ENCODE assay signal across 8 cellular contexts in the genomic region with DNA sequence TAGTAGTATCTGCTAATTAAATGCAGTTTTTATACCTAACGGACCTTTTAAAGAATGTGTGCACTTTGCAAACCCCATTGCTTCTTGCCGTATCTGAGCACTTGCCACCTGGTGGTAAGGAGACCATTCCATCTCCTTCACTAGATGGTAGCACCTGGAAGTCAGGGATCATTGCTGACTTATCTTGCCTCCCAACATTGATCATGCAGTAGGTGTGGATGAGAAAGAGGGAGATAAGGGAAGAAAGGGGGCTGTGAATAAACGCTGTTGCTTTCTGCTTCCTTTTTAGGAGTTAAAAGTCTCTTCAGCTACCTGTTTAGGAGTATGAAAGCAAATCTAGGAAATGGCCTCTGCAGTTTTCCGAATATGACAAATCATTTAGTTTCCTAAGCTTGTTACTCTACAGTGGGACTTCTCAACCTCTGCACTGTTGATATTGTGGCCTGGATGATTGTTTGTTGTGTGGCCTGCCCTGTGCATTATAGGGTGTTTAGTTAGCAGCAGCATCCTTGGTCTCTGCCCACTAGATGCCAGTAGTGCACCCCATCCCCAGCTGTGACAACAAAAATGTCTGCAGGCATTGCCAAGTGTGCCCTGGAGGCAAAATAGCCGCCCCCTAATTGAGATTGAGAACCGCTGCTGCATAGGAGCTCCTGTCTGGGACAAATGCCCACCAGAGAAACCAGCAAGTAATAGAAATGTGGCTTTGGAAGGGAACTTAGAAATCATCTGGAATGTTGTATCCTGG. TPM values are rescaled to one million over a fixed set of nuclear protein-coding genes. Genes with fewer than 3 reads are reported as not detected.
DNase-seq lines count a peak whose midpoint lies in the region; TF ChIP-seq lines count a peak whose summit lies in the region.

No MANE protein-coding gene starts in this region.

- H3K4me3 ChIP-seq in GM08714 (ENCODE audit: low read length) (peak overlapping the region; percentile 8; the same call in 1 of the 2 replicates), HFF-Myc (replicated peaks; ENCODE audit: low read depth, low read length) (no peak overlapping the region), endodermal cell (ENCODE audit: low read length) (no peak overlapping the region)

- H3K9ac ChIP-seq in endodermal cell (ENCODE audit: extremely low read depth, low read length, poor library complexity, severe bottlenecking) = no peak overlapping the region

- H3K27me3 Mint-ChIP-seq in endodermal cell (ENCODE audit: insufficient read depth) (no peaks in the 10 kb centered on the region), nephron (ENCODE audit: low read depth) (no peaks in the 10 kb centered on the region)

- H3K4me3 Mint-ChIP-seq in endodermal cell (no peak overlapping the region), nephron (no peak overlapping the region)

- H3K9me3 ChIP-seq in endodermal cell (ENCODE audit: control insufficient read depth, low read length) = no peaks in the 10 kb centered on the region

- H3K36me3 Mint-ChIP-seq in endodermal cell (ENCODE audit: low read depth) (peaks cover 3% of the 10 kb centered on the region), nephron (ENCODE audit: low read depth) (peaks cover 11% of the 10 kb centered on the region)

- H3K4me1 Mint-ChIP-seq in endodermal cell = peaks cover 25% of the 10 kb centered on the region
- H3K4me1 Mint-ChIP-seq in nephron = peaks cover 68% of the 10 kb centered on the region

- peaks cover 11% of the 10 kb centered on the region for H3K9me3 Mint-ChIP-seq in endodermal cell
- H3K9me3 Mint-ChIP-seq in nephron = peaks cover 5% of the 10 kb centered on the region

- H3K4me1 ChIP-seq in endodermal cell (ENCODE audit: control insufficient read depth, insufficient read depth, low read length) = no peaks in the 10 kb centered on the region

- peak; percentile 19; the same call in 1 of the 2 replicates for TF ChIP-seq CTCF in 22Rv1 (IDR thresholded peaks at IDR 0.05)
- TF ChIP-seq CTCF in HFF-Myc (IDR thresholded peaks at IDR 0.05; ENCODE audit: low read depth, low read length, missing control alignments) = peak; percentile 60
- peak; percentile 58 for TF ChIP-seq CTCF in endodermal cell (conservative IDR thresholded peaks at IDR 0.05)
- peak in 1 of 3 experiments; percentile 16 for TF ChIP-seq CTCF in nephron (IDR thresholded peaks at IDR 0.05; ENCODE audit: unreplicated experiment in 3 of 3)

- 74 to 88% methylated on average over 5 to 6 of the region's 6 CpGs for WGBS in endodermal cell (ENCODE audit: insufficient coverage in 1 of 2, insufficient read length in 1 of 2), 2 experiments

- H3K27ac ChIP-seq in 22Rv1 (no peak overlapping the region), endodermal cell (ENCODE audit: low read depth, low read length) (no peak overlapping the region)

- DNase-seq in HFF-Myc (ENCODE audit: extremely low read depth, low read depth) (no peak), NCI-H1092 (lab: John Stamatoyannopoulos, UW) (peak; percentile 8), endodermal cell (peak; percentile 72), NCI-H1436 (lab: John Stamatoyannopoulos, UW) (no peak), NCI-H1048 (lab: John Stamatoyannopoulos, UW) (no peak)

- H3K27ac Mint-ChIP-seq in endodermal cell = peak overlapping the region; percentile 26
- H3K27ac Mint-ChIP-seq in nephron = peak overlapping the region; percentile 92 to 98 (median 97)

- H3K36me3 ChIP-seq in endodermal cell (ENCODE audit: control insufficient read depth, insufficient read depth, low read length) = no peaks in the 10 kb centered on the region

- no peaks in the 10 kb centered on the region for H3K27me3 ChIP-seq in endodermal cell (ENCODE audit: control insufficient read depth, insufficient read depth, low read length, poor library complexity, severe bottlenecking)

RNA-seq across cellular contexts. Expression of gene GAB1, which starts 38.8 kb away (rescaled TPM):
- 10 to 100 TPM; 28.3 to 33.3 TPM for total RNA-seq in endodermal cell
- 21.4 TPM for polyA plus RNA-seq in endodermal cell (2013, experiment 1 of 2)
- 21.2 TPM for polyA plus RNA-seq in endodermal cell (2013, experiment 2 of 2)

Comparison
In these comparisons a context has a peak if more than half of its experiments do, and no peak if none do; other contexts are left out.
1. DNase-seq: peak in NCI-H1092 (single experiment) and endodermal cell (single experiment); none in HFF-Myc (single experiment), NCI-H1436 (single experiment) and NCI-H1048 (single experiment).